27 cellular contexts compared by ENCODE assay signal in the genomic region with DNA sequence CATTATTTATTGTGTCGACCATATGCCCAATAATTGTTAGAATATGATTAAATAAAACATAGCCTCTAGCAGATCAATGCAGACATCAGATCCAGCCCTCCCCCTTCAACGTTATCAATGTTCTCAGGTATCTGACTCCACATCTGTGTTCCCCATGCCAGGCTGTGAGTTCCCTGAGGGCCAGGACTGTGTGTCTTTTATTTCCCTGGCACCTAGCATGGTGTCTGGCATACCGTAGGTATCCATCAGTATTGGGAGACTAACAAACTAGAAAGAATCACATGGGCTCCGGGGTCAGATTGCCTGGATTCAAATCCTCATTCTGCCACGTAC. TPM values are rescaled to one million over a fixed set of nuclear protein-coding genes. Genes with fewer than 3 reads are reported as not detected.
DNase-seq lines count a peak whose midpoint lies in the region; ATAC-seq and TF ChIP-seq lines count a peak whose summit lies in the region.
"Had no signal": no experiment of that assay in that cellular context is flagged by ENCODE, and none has a peak within 500 bp of the region (broad histone marks: within the 10 kb centered on the region; RNA-seq: fewer than 3 reads in every experiment).

No MANE protein-coding gene starts in this region.

- no peaks in the 10 kb centered on the region for H4K20me1 ChIP-seq in SK-N-SH (ENCODE audit: insufficient read depth)

- H3K36me3 ChIP-seq in SK-N-SH (replicated peaks in 1 of 2; ENCODE audit: control insufficient read depth in 1 of 2, insufficient read depth in 2 of 2, low read length in 1 of 2) = no peaks in the 10 kb centered on the region
- H3K36me3 ChIP-seq: BE2C; BLaER1; BLaER1 treated with 17β-estradiol and CSF1 and Interleukin-3, amounts not matched to agents 10 nM and 100 nM had no signal

- no peak for ATAC-seq in SK-N-SH treated with all-trans-retinoic acid at 6 μM for 48 hours
- ATAC-seq: A549; CD8-positive, alpha-beta T cell had no signal

- POLR2A ChIA-PET in SK-N-SH (lab: Yijun Ruan, JAX) = no interaction called here

- no peak overlapping the region; a peak in 1 of 4 replicates for H3K27ac ChIP-seq in SK-N-SH (ENCODE audit: low read depth in 2 of 2, low read length in 1 of 2)
- H3K27ac ChIP-seq: 22Rv1; A549; BLaER1; BLaER1 treated with 17β-estradiol and CSF1 and Interleukin-3, amounts not matched to agents 10 nM and 100 nM; C4-2B had no signal

- TF ChIP-seq CTCF in SK-N-SH (IDR thresholded peaks at IDR 0.05) = no peak

- TF ChIP-seq RAD21 in SK-N-SH (IDR thresholded peaks at IDR 0.05; ENCODE audit: low read length) = no peak

- no peaks in the 10 kb centered on the region for H3K79me2 ChIP-seq in SK-N-SH (ENCODE audit: insufficient read depth)

- peaks cover 8 to 44% of the 10 kb centered on the region in 2 experiments; a peak in 2 of 4 replicates for H3K4me1 ChIP-seq in SK-N-SH (ENCODE audit: control insufficient read depth in 1 of 2, insufficient read depth in 2 of 2, low read depth in 1 of 2, low read length in 1 of 2)
- H3K4me1 ChIP-seq: A549, Caco-2 had no signal

- no peaks in the 10 kb centered on the region for H3K9me3 ChIP-seq in SK-N-SH
- H3K9me3 ChIP-seq: A549; BE2C; BLaER1; BLaER1 treated with 17β-estradiol and CSF1 and Interleukin-3, amounts not matched to agents 10 nM and 100 nM; Caco-2 had no signal

- H3F3A ChIP-seq in SK-N-SH (replicated peaks; ENCODE audit: insufficient read depth) = no peaks in the 10 kb centered on the region

- no peak overlapping the region for H2AFZ ChIP-seq in SK-N-SH (ENCODE audit: low read depth)

- no peaks in the 10 kb centered on the region for H3K9me2 ChIP-seq in SK-N-SH

- H3K4me3 ChIP-seq in SK-N-SH (ENCODE audit: low read depth in 2 of 2, low read length in 1 of 2) = no peak overlapping the region
- H3K4me3 ChIP-seq: A549; BLaER1; BLaER1 treated with 17β-estradiol and CSF1 and Interleukin-3, amounts not matched to agents 10 nM and 100 nM had no signal

- DNase-seq in SK-N-SH = peak; percentile 61
- DNase-seq: 8988T; ACHN; AML-193; BE2C; C1 segment of cervical spinal cord; Caco-2; Calu3; CD4-positive, alpha-beta memory T cell; CD4-positive, alpha-beta T cell; CD4-positive, CD25-positive, alpha-beta regulatory T cell; CD8-positive, alpha-beta memory T cell; CD8-positive, alpha-beta T cell; COR-L47; DMS 273 treated with DMSO at 0.1 percent for 48 hours; DMS153; DMS53; DMS79; DMS79 treated with DMSO at 0.1 percent for 48 hours; DND-41; EL had no signal

- peak in 1 of 2 experiments; percentile 79; a peak in 1 of 4 replicates for TF ChIP-seq EP300 in SK-N-SH (IDR thresholded peaks at IDR 0.05; ENCODE audit: borderline replicate concordance in 1 of 2, low read depth in 1 of 2, low read length in 1 of 2)

- no peak overlapping the region for H3K4me2 ChIP-seq in SK-N-SH
- H3K4me2 ChIP-seq: A549; BLaER1; BLaER1 treated with 17β-estradiol and CSF1 and Interleukin-3, amounts not matched to agents 10 nM and 100 nM had no signal

- 52% methylated on average over 4 of the region's 5 CpGs for WGBS in SK-N-SH (ENCODE audit: low lambda C conversion rate)

- H3K27me3 ChIP-seq in SK-N-SH (ENCODE audit: insufficient read depth) = no peaks in the 10 kb centered on the region
- H3K27me3 ChIP-seq: BE2C had no signal

- CTCF ChIA-PET in SK-N-SH (lab: Yijun Ruan, JAX) = interaction anchor here (0.7 to 2.9 kb wide), 2 partner anchors 43 to 58 kb away, joined by 3 to 19 read pairs; no protein-coding TSS in a partner anchor

- H3K9ac ChIP-seq in SK-N-SH = no peak overlapping the region
- H3K9ac ChIP-seq: BLaER1; BLaER1 treated with 17β-estradiol and CSF1 and Interleukin-3, amounts not matched to agents 10 nM and 100 nM had no signal

TF ChIP-seq in SK-N-SH, 30 proteins besides CTCF, POLR2A, EP300 and RAD21 (continues in another document):
- TF ChIP-seq RFX5 (IDR thresholded peaks at IDR 0.05; ENCODE audit: low read length) = no peak
- TF ChIP-seq SMC3 (IDR thresholded peaks at IDR 0.05; ENCODE audit: low read depth, low read length) = no peak
- no peak for TF ChIP-seq POLR2AphosphoS5 (IDR thresholded peaks at IDR 0.05; ENCODE audit: low read depth, low read length)
- TF ChIP-seq, protein P1, sequence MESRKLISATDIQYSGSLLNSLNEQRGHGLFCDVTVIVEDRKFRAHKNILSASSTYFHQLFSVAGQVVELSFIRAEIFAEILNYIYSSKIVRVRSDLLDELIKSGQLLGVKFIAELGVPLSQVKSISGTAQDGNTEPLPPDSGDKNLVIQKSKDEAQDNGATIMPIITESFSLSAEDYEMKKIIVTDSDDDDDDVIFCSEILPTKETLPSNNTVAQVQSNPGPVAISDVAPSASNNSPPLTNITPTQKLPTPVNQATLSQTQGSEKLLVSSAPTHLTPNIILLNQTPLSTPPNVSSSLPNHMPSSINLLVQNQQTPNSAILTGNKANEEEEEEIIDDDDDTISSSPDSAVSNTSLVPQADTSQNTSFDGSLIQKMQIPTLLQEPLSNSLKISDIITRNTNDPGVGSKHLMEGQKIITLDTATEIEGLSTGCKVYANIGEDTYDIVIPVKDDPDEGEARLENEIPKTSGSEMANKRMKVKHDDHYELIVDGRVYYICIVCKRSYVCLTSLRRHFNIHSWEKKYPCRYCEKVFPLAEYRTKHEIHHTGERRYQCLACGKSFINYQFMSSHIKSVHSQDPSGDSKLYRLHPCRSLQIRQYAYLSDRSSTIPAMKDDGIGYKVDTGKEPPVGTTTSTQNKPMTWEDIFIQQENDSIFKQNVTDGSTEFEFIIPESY (IDR thresholded peaks at IDR 0.05; ENCODE audit: borderline replicate concordance, low read depth) = no peak
- TF ChIP-seq CHD2 (IDR thresholded peaks at IDR 0.05; ENCODE audit: low read length, partially characterized antibody) = peak; percentile 53
- TF ChIP-seq, protein P2, sequence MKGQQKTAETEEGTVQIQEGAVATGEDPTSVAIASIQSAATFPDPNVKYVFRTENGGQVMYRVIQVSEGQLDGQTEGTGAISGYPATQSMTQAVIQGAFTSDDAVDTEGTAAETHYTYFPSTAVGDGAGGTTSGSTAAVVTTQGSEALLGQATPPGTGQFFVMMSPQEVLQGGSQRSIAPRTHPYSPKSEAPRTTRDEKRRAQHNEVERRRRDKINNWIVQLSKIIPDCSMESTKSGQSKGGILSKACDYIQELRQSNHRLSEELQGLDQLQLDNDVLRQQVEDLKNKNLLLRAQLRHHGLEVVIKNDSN (IDR thresholded peaks at IDR 0.05; ENCODE audit: borderline replicate concordance, low read depth) = no peak
- no peak for TF ChIP-seq ELF1 (IDR thresholded peaks at IDR 0.05)
- TF ChIP-seq MXI1 (IDR thresholded peaks at IDR 0.05; ENCODE audit: low read depth, low read length) = no peak

TF ChIP-seq in SK-N-SH treated with all-trans-retinoic acid at 6 μM for 48 hours, 23 proteins besides CTCF, POLR2A, EP300 and RAD21 (continues in another document):
- TF ChIP-seq ZFP30 (CRISPR knock-in tag; IDR thresholded peaks at IDR 0.05) (no peak), RARB (CRISPR knock-in tag; IDR thresholded peaks at IDR 0.05) (no peak), OSR1 (CRISPR knock-in tag; IDR thresholded peaks at IDR 0.05) (no peak), GLIS3 (CRISPR knock-in tag; IDR thresholded peaks at IDR 0.05) (no peak), ZFP3 (CRISPR knock-in tag; IDR thresholded peaks at IDR 0.05) (no peak), ZNF70 (CRISPR knock-in tag; IDR thresholded peaks at IDR 0.05) (no peak), ISL1 (CRISPR knock-in tag; IDR thresholded peaks at IDR 0.05) (no peak), SNAI2 (CRISPR knock-in tag; IDR thresholded peaks at IDR 0.05) (no peak), ARNTL (CRISPR knock-in tag; IDR thresholded peaks at IDR 0.05; ENCODE audit: borderline replicate concordance, low read depth) (no peak)
- TF ChIP-seq, protein P3, sequence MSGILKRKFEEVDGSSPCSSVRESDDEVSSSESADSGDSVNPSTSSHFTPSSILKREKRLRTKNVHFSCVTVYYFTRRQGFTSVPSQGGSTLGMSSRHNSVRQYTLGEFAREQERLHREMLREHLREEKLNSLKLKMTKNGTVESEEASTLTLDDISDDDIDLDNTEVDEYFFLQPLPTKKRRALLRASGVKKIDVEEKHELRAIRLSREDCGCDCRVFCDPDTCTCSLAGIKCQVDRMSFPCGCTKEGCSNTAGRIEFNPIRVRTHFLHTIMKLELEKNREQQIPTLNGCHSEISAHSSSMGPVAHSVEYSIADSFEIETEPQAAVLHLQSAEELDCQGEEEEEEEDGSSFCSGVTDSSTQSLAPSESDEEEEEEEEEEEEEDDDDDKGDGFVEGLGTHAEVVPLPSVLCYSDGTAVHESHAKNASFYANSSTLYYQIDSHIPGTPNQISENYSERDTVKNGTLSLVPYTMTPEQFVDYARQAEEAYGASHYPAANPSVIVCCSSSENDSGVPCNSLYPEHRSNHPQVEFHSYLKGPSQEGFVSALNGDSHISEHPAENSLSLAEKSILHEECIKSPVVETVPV (CRISPR knock-in tag; IDR thresholded peaks at IDR 0.05) = no peak
- TF ChIP-seq, protein P4, sequence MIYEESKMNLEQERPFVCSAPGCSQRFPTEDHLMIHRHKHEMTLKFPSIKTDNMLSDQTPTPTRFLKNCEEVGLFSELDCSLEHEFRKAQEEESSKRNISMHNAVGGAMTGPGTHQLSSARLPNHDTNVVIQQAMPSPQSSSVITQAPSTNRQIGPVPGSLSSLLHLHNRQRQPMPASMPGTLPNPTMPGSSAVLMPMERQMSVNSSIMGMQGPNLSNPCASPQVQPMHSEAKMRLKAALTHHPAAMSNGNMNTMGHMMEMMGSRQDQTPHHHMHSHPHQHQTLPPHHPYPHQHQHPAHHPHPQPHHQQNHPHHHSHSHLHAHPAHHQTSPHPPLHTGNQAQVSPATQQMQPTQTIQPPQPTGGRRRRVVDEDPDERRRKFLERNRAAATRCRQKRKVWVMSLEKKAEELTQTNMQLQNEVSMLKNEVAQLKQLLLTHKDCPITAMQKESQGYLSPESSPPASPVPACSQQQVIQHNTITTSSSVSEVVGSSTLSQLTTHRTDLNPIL (CRISPR knock-in tag; IDR thresholded peaks at IDR 0.05; ENCODE audit: low read depth) = no peak
- TF ChIP-seq, protein P5, sequence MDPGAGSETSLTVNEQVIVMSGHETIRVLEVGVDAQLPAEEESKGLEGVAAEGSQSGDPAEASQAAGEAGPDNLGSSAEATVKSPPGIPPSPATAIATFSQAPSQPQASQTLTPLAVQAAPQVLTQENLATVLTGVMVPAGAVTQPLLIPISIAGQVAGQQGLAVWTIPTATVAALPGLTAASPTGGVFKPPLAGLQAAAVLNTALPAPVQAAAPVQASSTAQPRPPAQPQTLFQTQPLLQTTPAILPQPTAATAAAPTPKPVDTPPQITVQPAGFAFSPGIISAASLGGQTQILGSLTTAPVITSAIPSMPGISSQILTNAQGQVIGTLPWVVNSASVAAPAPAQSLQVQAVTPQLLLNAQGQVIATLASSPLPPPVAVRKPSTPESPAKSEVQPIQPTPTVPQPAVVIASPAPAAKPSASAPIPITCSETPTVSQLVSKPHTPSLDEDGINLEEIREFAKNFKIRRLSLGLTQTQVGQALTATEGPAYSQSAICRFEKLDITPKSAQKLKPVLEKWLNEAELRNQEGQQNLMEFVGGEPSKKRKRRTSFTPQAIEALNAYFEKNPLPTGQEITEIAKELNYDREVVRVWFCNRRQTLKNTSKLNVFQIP (CRISPR knock-in tag; IDR thresholded peaks at IDR 0.05; ENCODE audit: borderline replicate concordance, low read depth) = no peak

RNA-seq across cellular contexts. Expression of a gene that starts 48.3 kb away (rescaled TPM):
- 16.2 and 18.8 TPM in 2 replicates for polyA plus RNA-seq in SK-N-SH (2012; rRNA removed)
- 14.0 and 19.2 TPM in 2 replicates for polyA plus RNA-seq in SK-N-SH (2012; cell fraction: cytosol; rRNA removed)
- 17.4 and 19.3 TPM in 2 replicates for polyA plus RNA-seq in SK-N-SH (2012; cell fraction: nucleus; rRNA removed)
- polyA plus RNA-seq: CD4-positive, alpha-beta memory T cell; CD4-positive, CD25-positive, alpha-beta regulatory T cell; CD8-positive, alpha-beta memory T cell had no signal
